In genomic region chr10:71773221-71773971, GRCh38 we compare ENCODE assay signal across 8 cellular contexts. TPM values are rescaled to one million over a fixed set of nuclear protein-coding genes. Genes with fewer than 3 reads are reported as not detected.
A peak's percentile ranks its signal among the peaks of the same experiment; 100 is the strongest.
DNase-seq lines count a peak whose midpoint lies in the region; ATAC-seq and TF ChIP-seq lines count a peak whose summit lies in the region.

VSIR (minus strand) TSS chr10:71773520; CDS start chr10:71773439, 81 bp downstream.

- H3K4me1 Mint-ChIP-seq in T-helper 1 cell treated with Interleukin-12 subunit alpha and Interleukin-12 subunit beta and Interleukin-4 antibody, amounts not matched to agents 30 μg/mL and 1 μg/mL, for 36 hours (ENCODE audit: low read depth): peaks cover 56% of the 10 kb centered on the region

- peaks cover 29% of the 10 kb centered on the region for H3K4me1 ChIP-seq in rectal smooth muscle tissue (ENCODE audit: control insufficient read depth, insufficient read depth, low read length)
- peaks cover 60% of the 10 kb centered on the region for H3K4me1 ChIP-seq in vagina

- peak within 1 kb of the TSS; percentile 88 for H3K27ac ChIP-seq in rectal smooth muscle tissue (ENCODE audit: low read depth, low read length)
- H3K27ac ChIP-seq in vagina: peak within 1 kb of the TSS; percentile 99

- peak within 1 kb of the TSS; percentile 93 for H3K27ac Mint-ChIP-seq in T-helper 1 cell treated with Interleukin-12 subunit alpha and Interleukin-12 subunit beta and Interleukin-4 antibody, amounts not matched to agents 30 μg/mL and 1 μg/mL, for 36 hours

- peaks cover 18% of the 10 kb centered on the region for H3K36me3 Mint-ChIP-seq in T-helper 1 cell treated with Interleukin-12 subunit alpha and Interleukin-12 subunit beta and Interleukin-4 antibody, amounts not matched to agents 30 μg/mL and 1 μg/mL, for 36 hours (ENCODE audit: low read depth)

- intact Hi-C loops in left ventricle myocardium superior (cut with micrococcal nuclease) (no loop called here), vagina (cut with DNase I) (loop anchor here (5.0 kb wide), 1 partner anchor 61 kb away; no protein-coding TSS in a partner anchor)

- peaks cover 4% of the 10 kb centered on the region for H3K9me3 Mint-ChIP-seq in T-helper 1 cell treated with Interleukin-12 subunit alpha and Interleukin-12 subunit beta and Interleukin-4 antibody, amounts not matched to agents 30 μg/mL and 1 μg/mL, for 36 hours

- ATAC-seq in GM21723 (IDR thresholded peaks at IDR 0.05; ENCODE audit: unreplicated experiment) (peak; percentile 51), left ventricle myocardium superior (peak; percentile 82)

- DNase-seq in DMS53 treated with DMSO at 0.1 percent for 48 hours (lab: John Stamatoyannopoulos, UW; ENCODE audit: unreplicated experiment) (peak; percentile 73), LHCN-M2 (ENCODE audit: low read depth) (peak; percentile 78), amygdala (lab: John Stamatoyannopoulos, UW) (peak in 50 of 56 donors; percentile 17 to 84 (median 62)), left ventricle myocardium superior (peak; percentile 96), vagina (ENCODE audit: extremely low spot score in 2 of 2) (no peak)

- H3K4me3 ChIP-seq in rectal smooth muscle tissue (ENCODE audit: low read length): peak within 1 kb of the TSS; percentile 78
- H3K4me3 ChIP-seq in vagina: peak within 1 kb of the TSS; percentile 83 to 90

- peak; percentile 60 to 88 (median 84) for TF ChIP-seq CTCF in vagina (IDR thresholded peaks at IDR 0.05)

- peak within 1 kb of the TSS; percentile 96 for H3K4me3 Mint-ChIP-seq in T-helper 1 cell treated with Interleukin-12 subunit alpha and Interleukin-12 subunit beta and Interleukin-4 antibody, amounts not matched to agents 30 μg/mL and 1 μg/mL, for 36 hours

- H3K27me3 ChIP-seq in rectal smooth muscle tissue (ENCODE audit: control insufficient read depth, insufficient read depth, low read length): no peaks in the 10 kb centered on the region
- no peaks in the 10 kb centered on the region for H3K27me3 ChIP-seq in vagina

- H3K27me3 Mint-ChIP-seq in T-helper 1 cell treated with Interleukin-12 subunit alpha and Interleukin-12 subunit beta and Interleukin-4 antibody, amounts not matched to agents 30 μg/mL and 1 μg/mL, for 36 hours (ENCODE audit: low read depth): no peaks in the 10 kb centered on the region

- peak; percentile 61 to 97 for TF ChIP-seq POLR2A in vagina (IDR thresholded peaks at IDR 0.05)

- H3K36me3 ChIP-seq in rectal smooth muscle tissue (ENCODE audit: control insufficient read depth, insufficient read depth, low read length) (no peaks in the 10 kb centered on the region), vagina (no peaks in the 10 kb centered on the region)

- peak within 1 kb of the TSS; percentile 79 for H3K9ac ChIP-seq in rectal smooth muscle tissue (ENCODE audit: low read length)

- no peaks in the 10 kb centered on the region for H3K9me3 ChIP-seq in vagina

RNA-seq across cellular contexts. Expression of gene VSIR, which starts in this region (rescaled TPM):
- total RNA-seq in LHCN-M2 (2014; rRNA removed) (3.5 and 18.6 TPM in 2 replicates), left ventricle myocardium superior (127 TPM), vagina (96.5 TPM)
- polyA plus RNA-seq in LHCN-M2 (2012): 36.4 TPM

Comparison
In these comparisons a context has a peak if more than half of its experiments do, and no peak if none do; other contexts are left out.
1. DNase-seq: peak in DMS53 treated with DMSO at 0.1 percent for 48 hours (single experiment), LHCN-M2 (single experiment), amygdala (50 of 56) and left ventricle myocardium superior (single experiment); none in vagina (0 of 2).